Comparison of ENCODE assay signal across 1 cellular context in genomic region chr3:115146032-115146417, GRCh38.
TF ChIP-seq lines count a peak whose summit lies in the region.

No MANE protein-coding gene starts in this region.

TF ChIP-seq in GM12878, 131 proteins besides CTCF, POLR2A, EP300 and RAD21 (continued from another document):
- no peak for TF ChIP-seq CUX1 (IDR thresholded peaks at IDR 0.05; ENCODE audit: insufficient replicate concordance, low read depth, low read length)
- no peak for TF ChIP-seq USF2 (IDR thresholded peaks at IDR 0.05; ENCODE audit: borderline replicate concordance, low read depth, low read length)
- no peak for TF ChIP-seq PML (IDR thresholded peaks at IDR 0.05; ENCODE audit: low read length)
- TF ChIP-seq RUNX3 (IDR thresholded peaks at IDR 0.05; ENCODE audit: low read length): peak; percentile 50
- TF ChIP-seq RFX5 (IDR thresholded peaks at IDR 0.05; ENCODE audit: low read depth, low read length): no peak
TF ChIP-seq in GM12878: peak in this region for 9.
